37 cellular contexts compared by ENCODE assay signal in the genomic region with DNA sequence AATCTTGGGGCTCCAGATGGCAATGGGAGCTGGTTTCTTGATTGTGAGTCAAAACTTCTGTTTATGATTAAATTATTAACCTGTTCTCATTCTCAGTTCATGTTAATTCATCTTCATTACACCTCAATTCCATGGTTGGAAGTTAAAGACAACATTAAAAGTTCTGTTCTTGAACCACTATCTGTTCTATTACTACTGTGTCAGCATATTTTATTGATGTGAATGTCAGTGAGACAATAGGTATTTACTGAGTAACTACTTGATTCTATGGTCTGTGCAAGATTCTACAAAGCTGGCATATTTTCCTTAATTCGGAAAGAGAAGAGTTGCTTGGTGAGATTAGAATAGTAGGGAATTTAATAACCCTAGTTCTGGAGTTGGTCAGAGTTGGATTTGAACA.
"Had no signal": no experiment of that assay in that cellular context is flagged by ENCODE, and none has a peak within 500 bp of the region (broad histone marks: within the 10 kb centered on the region; RNA-seq: fewer than 3 reads in every experiment).

No MANE protein-coding gene starts in this region.

- DNase-seq: activated B cell treated with CpG ODN at 0.5 μM for 24 hours; activated CD4-positive, alpha-beta memory T cell treated with anti-CD3 and anti-CD28 coated beads for 36 hours; activated CD4-positive, alpha-beta T cell treated with anti-CD3 and anti-CD28 coated beads for 4 hours; activated CD4-positive, alpha-beta T cell treated with anti-CD3 and anti-CD28 coated beads, Interleukin-2, amount 50 U/mL, for 1 hour; activated CD4-positive, alpha-beta T cell treated with anti-CD3 and anti-CD28 coated beads, Interleukin-2, amount 50 U/mL, for 4 hours; activated CD4-positive, CD25-positive, alpha-beta regulatory T cell treated with anti-CD3 and anti-CD28 coated beads, Interleukin-2, amount 50 U/mL, for 72 hours; activated CD8-positive, alpha-beta memory T cell treated with anti-CD3 and anti-CD28 coated beads for 24 hours; activated CD8-positive, alpha-beta memory T cell treated with anti-CD3 and anti-CD28 coated beads, Interleukin-2, amount 10 ng/mL, durations not matched to agents 7 days and 5 days; activated CD8-positive, alpha-beta memory T cell treated with anti-CD3 and anti-CD28 coated beads, Interleukin-2, amount 50 U/mL, for 48 hours; activated CD8-positive, alpha-beta T cell treated with anti-CD3 and anti-CD28 coated beads for 36 hours; activated effector memory CD4-positive, alpha-beta T cell treated with Interleukin-2 at 50 U/mL for 16 hours; activated gamma-delta T cell; activated naive CD4-positive, alpha-beta T cell treated with anti-CD3 and anti-CD28 coated beads, Interleukin-2, amount 10 ng/mL, durations not matched to agents 7 days and 5 days; activated naive CD4-positive, alpha-beta T cell treated with Interleukin-2 at 50 U/mL for 16 hours; activated naive CD8-positive, alpha-beta T cell treated with anti-CD3 and anti-CD28 coated beads, Interleukin-2, amount 10 ng/mL, durations not matched to agents 7 days and 5 days; activated naive CD8-positive, alpha-beta T cell treated with anti-CD3 and anti-CD28 coated beads, Interleukin-2, amount 50 U/mL, for 24 hours; activated T-cell treated with anti-CD3 and anti-CD28 coated beads, Interleukin-2, amount 50 U/mL, for 24 hours; activated T-cell treated with anti-CD3 and anti-CD28 coated beads, Interleukin-2, amount 50 U/mL, for 48 hours; amygdala; anterior cingulate cortex; caudate nucleus; cerebellar nuclear complex; T-helper 2 cell; T-helper 9 cell had no signal

- H3K27ac ChIP-seq: ascending aorta, cardiac muscle cell, VCaP had no signal

- H3K27me3 Mint-ChIP-seq: activated CD4-positive, alpha-beta memory T cell treated with anti-CD3 and anti-CD28 coated beads for 36 hours; activated CD4-positive, alpha-beta T cell treated with anti-CD3 and anti-CD28 coated beads, Interleukin-2, amount 10 ng/mL, durations not matched to agents 24 days and 14 days; activated CD8-positive, alpha-beta memory T cell treated with anti-CD3 and anti-CD28 coated beads, Interleukin-2, amount 10 ng/mL, durations not matched to agents 7 days and 5 days; activated CD8-positive, alpha-beta T cell treated with anti-CD3 and anti-CD28 coated beads for 36 hours; activated naive CD4-positive, alpha-beta T cell treated with anti-CD3 and anti-CD28 coated beads, Interleukin-2, amount 10 ng/mL, durations not matched to agents 7 days and 5 days; activated naive CD8-positive, alpha-beta T cell treated with anti-CD3 and anti-CD28 coated beads, Interleukin-2, amount 10 ng/mL, durations not matched to agents 7 days and 5 days; activated naive CD8-positive, alpha-beta T cell treated with anti-CD3 and anti-CD28 coated beads, Interleukin-2, amount 50 U/mL, for 24 hours; activated T-cell treated with anti-CD3 and anti-CD28 coated beads, Interleukin-2, amount 50 U/mL, for 24 hours; brain; central memory CD8-positive, alpha-beta T cell had no signal

- H3K27me3 ChIP-seq: ascending aorta, cardiac muscle cell had no signal

- H3K27ac Mint-ChIP-seq: activated B cell treated with CpG ODN at 0.5 μM for 24 hours; activated CD4-positive, alpha-beta memory T cell treated with anti-CD3 and anti-CD28 coated beads for 36 hours; activated CD4-positive, alpha-beta T cell treated with anti-CD3 and anti-CD28 coated beads, Interleukin-2, amount 10 ng/mL, durations not matched to agents 24 days and 14 days; activated CD8-positive, alpha-beta memory T cell treated with anti-CD3 and anti-CD28 coated beads, Interleukin-2, amount 10 ng/mL, durations not matched to agents 7 days and 5 days; activated CD8-positive, alpha-beta T cell treated with anti-CD3 and anti-CD28 coated beads for 36 hours; activated naive CD4-positive, alpha-beta T cell treated with anti-CD3 and anti-CD28 coated beads, Interleukin-2, amount 10 ng/mL, durations not matched to agents 7 days and 5 days; activated naive CD4-positive, alpha-beta T cell treated with anti-CD3 and anti-CD28 coated beads, Interleukin-2, amount 50 U/mL, for 24 hours; activated naive CD8-positive, alpha-beta T cell; activated naive CD8-positive, alpha-beta T cell treated with anti-CD3 and anti-CD28 coated beads, Interleukin-2, amount 10 ng/mL, durations not matched to agents 7 days and 5 days; activated naive CD8-positive, alpha-beta T cell treated with anti-CD3 and anti-CD28 coated beads, Interleukin-2, amount 50 U/mL, for 24 hours; activated T-cell treated with anti-CD3 and anti-CD28 coated beads, Interleukin-2, amount 50 U/mL, for 24 hours; activated T-helper 2 cell treated with anti-CD3 and anti-CD28 coated beads, Interferon-gamma antibody, Interleukin-2, Interleukin-4, amounts not matched to agents 10 μg/mL and 5 μg/mL and 100 μg/mL, durations not matched to agents 14 hours and 24 hours and 36 hours; brain; T-helper 1 cell treated with Interleukin-12 subunit alpha and Interleukin-12 subunit beta and Interleukin-4 antibody, amounts not matched to agents 30 μg/mL and 1 μg/mL, for 36 hours; T-helper 2 cell treated with Interferon-gamma antibody and Interleukin-4, amounts not matched to agents 5 μg/mL and 100 μg/mL, for 36 hours had no signal

- ATAC-seq: activated CD8-positive, alpha-beta memory T cell treated with anti-CD3 and anti-CD28 coated beads, Interleukin-2, amount 10 ng/mL, durations not matched to agents 7 days and 5 days; activated CD8-positive, alpha-beta T cell treated with anti-CD3 and anti-CD28 coated beads for 36 hours; activated naive CD8-positive, alpha-beta T cell treated with anti-CD3 and anti-CD28 coated beads, Interleukin-2, amount 50 U/mL, for 24 hours had no signal

- H3K4me1 Mint-ChIP-seq: activated B cell treated with CpG ODN at 0.5 μM for 24 hours; activated CD4-positive, alpha-beta T cell treated with anti-CD3 and anti-CD28 coated beads, Interleukin-2, amount 10 ng/mL, durations not matched to agents 24 days and 14 days; activated CD8-positive, alpha-beta memory T cell treated with anti-CD3 and anti-CD28 coated beads, Interleukin-2, amount 10 ng/mL, durations not matched to agents 7 days and 5 days; activated naive CD4-positive, alpha-beta T cell treated with anti-CD3 and anti-CD28 coated beads, Interleukin-2, amount 10 ng/mL, durations not matched to agents 7 days and 5 days; activated naive CD4-positive, alpha-beta T cell treated with anti-CD3 and anti-CD28 coated beads, Interleukin-2, amount 50 U/mL, for 24 hours; activated naive CD8-positive, alpha-beta T cell treated with anti-CD3 and anti-CD28 coated beads, Interleukin-2, amount 10 ng/mL, durations not matched to agents 7 days and 5 days; activated naive CD8-positive, alpha-beta T cell treated with anti-CD3 and anti-CD28 coated beads, Interleukin-2, amount 50 U/mL, for 24 hours; brain; central memory CD8-positive, alpha-beta T cell had no signal

- H3K4me3 ChIP-seq: ascending aorta, cardiac muscle cell had no signal

- H3K36me3 ChIP-seq: ascending aorta, cardiac muscle cell had no signal

- FAIRE-seq: bronchial epithelial cell, TTC549 had no signal

- H3K4me1 ChIP-seq: ascending aorta had no signal

- H3K4me3 Mint-ChIP-seq: activated B cell treated with CpG ODN at 0.5 μM for 24 hours; activated CD4-positive, alpha-beta memory T cell treated with anti-CD3 and anti-CD28 coated beads for 36 hours; activated CD4-positive, alpha-beta T cell treated with anti-CD3 and anti-CD28 coated beads, Interleukin-2, amount 10 ng/mL, durations not matched to agents 24 days and 14 days; activated CD8-positive, alpha-beta memory T cell treated with anti-CD3 and anti-CD28 coated beads, Interleukin-2, amount 10 ng/mL, durations not matched to agents 7 days and 5 days; activated CD8-positive, alpha-beta T cell treated with anti-CD3 and anti-CD28 coated beads for 36 hours; activated naive CD4-positive, alpha-beta T cell treated with anti-CD3 and anti-CD28 coated beads, Interleukin-2, amount 10 ng/mL, durations not matched to agents 7 days and 5 days; activated naive CD4-positive, alpha-beta T cell treated with anti-CD3 and anti-CD28 coated beads, Interleukin-2, amount 50 U/mL, for 24 hours; activated naive CD8-positive, alpha-beta T cell; activated naive CD8-positive, alpha-beta T cell treated with anti-CD3 and anti-CD28 coated beads, Interleukin-2, amount 10 ng/mL, durations not matched to agents 7 days and 5 days; activated naive CD8-positive, alpha-beta T cell treated with anti-CD3 and anti-CD28 coated beads, Interleukin-2, amount 50 U/mL, for 24 hours; activated T-cell treated with anti-CD3 and anti-CD28 coated beads, Interleukin-2, amount 50 U/mL, for 24 hours; brain; central memory CD8-positive, alpha-beta T cell; T-helper 1 cell treated with Interleukin-12 subunit alpha and Interleukin-12 subunit beta and Interleukin-4 antibody, amounts not matched to agents 30 μg/mL and 1 μg/mL, for 36 hours; T-helper 2 cell treated with Interferon-gamma antibody and Interleukin-4, amounts not matched to agents 5 μg/mL and 100 μg/mL, for 36 hours had no signal

- H3K36me3 Mint-ChIP-seq: activated CD4-positive, alpha-beta memory T cell treated with anti-CD3 and anti-CD28 coated beads for 36 hours; activated naive CD4-positive, alpha-beta T cell treated with anti-CD3 and anti-CD28 coated beads, Interleukin-2, amount 10 ng/mL, durations not matched to agents 7 days and 5 days had no signal
